ENCODE assay signal across 13 cellular contexts in the genomic region with DNA sequence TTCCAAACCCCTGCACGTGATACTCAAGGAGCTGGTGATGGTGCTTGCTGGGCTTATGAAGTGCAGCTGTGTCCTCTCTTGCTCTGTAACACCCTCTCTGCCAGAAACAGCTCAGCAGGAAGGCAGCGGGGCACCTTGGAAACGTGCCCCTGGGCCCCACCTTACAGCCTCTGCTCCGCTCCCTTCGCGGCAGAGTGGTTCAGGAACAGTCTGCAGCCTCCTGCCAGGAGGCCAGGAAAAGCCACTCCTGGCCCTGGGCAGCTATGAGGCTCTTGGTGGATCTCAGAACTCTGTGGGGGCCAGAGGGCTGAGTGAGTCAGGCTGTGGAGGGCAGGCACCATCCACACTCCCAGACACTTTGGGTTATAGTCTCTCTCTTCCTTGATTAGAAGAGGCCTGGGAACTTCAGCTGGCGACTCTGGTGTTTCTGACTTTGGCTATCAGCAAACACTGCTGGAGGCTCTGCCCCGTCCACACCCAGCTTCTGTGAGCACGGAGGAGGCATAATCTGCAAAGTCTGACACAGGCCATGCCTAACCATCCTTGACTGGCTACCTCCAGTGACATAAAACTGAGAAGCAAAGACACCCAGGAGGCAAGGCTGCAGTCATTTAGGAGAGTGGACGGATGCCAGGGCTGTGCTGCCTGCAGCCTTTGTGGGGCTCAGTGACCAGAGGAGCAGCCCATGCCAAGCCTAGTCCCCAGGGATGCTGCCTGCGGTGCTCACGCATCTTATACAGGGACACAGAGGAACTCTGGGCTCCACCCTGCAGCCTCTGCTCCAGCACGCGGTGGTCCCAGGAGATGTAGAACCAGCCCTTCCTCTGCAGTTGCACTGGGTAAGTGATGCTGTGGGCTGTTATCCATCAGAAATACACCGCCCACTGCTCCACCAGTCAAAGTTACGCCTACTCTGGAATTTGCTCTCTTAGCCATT.
DNase-seq lines count a peak whose midpoint lies in the region; ATAC-seq and TF ChIP-seq lines count a peak whose summit lies in the region.
"Had no signal": no experiment of that assay in that cellular context is flagged by ENCODE, and none has a peak within 500 bp of the region (broad histone marks: within the 10 kb centered on the region; RNA-seq: fewer than 3 reads in every experiment).

No MANE protein-coding gene starts in this region.

- WGBS in gastroesophageal sphincter (ENCODE audit: low coverage in 1 of 2), 2 donors, result 27 to 64% methylated on average over 3 of the region's 16 CpGs

- in situ Hi-C loops in gastrocnemius medialis (cut with MboI; ENCODE audit: low sequenced_read_pairs in 4 of 4), result no loop called here

- H3K4me3 ChIP-seq in MG63 (no peak overlapping the region), gastroesophageal sphincter (no peak overlapping the region), gastrocnemius medialis (no peak overlapping the region)
- H3K4me3 ChIP-seq: body of pancreas had no signal

- peak overlapping the region in 3 of 4 donors; percentile 17 to 57 (median 38) for H3K27ac ChIP-seq in gastroesophageal sphincter
- H3K27ac ChIP-seq in gastrocnemius medialis, result no peak overlapping the region
- no peak overlapping the region for H3K27ac ChIP-seq in substantia nigra (ENCODE audit: low read depth, low read length, poor library complexity, severe bottlenecking)
- H3K27ac ChIP-seq: 22Rv1, body of pancreas had no signal

- no peak for TF ChIP-seq CTCF in gastroesophageal sphincter (IDR thresholded peaks at IDR 0.05)
- TF ChIP-seq CTCF in gastrocnemius medialis (IDR thresholded peaks at IDR 0.05 in 4 of 5, conservative IDR thresholded peaks at IDR 0.05 in 1 of 5), result no peak

- ATAC-seq in gastroesophageal sphincter (peak; percentile 83), gastrocnemius medialis (peak; percentile 60 to 69), GM21526 (IDR thresholded peaks at IDR 0.05; ENCODE audit: low FRiP score, unreplicated experiment) (no peak)
- ATAC-seq: body of pancreas; stimulated activated naive B cell treated with anti-CD40 and anti-IgM and Interleukin-4, amounts not matched to agents 10 μg/mL and 1 μg/mL and 100 μg/mL, for 72 hours had no signal

- TF ChIP-seq POLR2A in gastroesophageal sphincter (IDR thresholded peaks at IDR 0.05) (no peak), gastrocnemius medialis (IDR thresholded peaks at IDR 0.05) (no peak)

- H3K9me3 ChIP-seq in MG63 (peaks cover 19% of the 10 kb centered on the region), gastroesophageal sphincter (no peaks in the 10 kb centered on the region), gastrocnemius medialis (no peaks in the 10 kb centered on the region)
- H3K9me3 ChIP-seq: body of pancreas had no signal

- DNase-seq in DMS79 treated with DMSO at 0.1 percent for 48 hours (lab: John Stamatoyannopoulos, UW) (peak; percentile 30), DMS79 (lab: John Stamatoyannopoulos, UW) (no peak), MG63 (peak; percentile 68), gastrocnemius medialis (peak in 1 of 2 donors; percentile 36), substantia nigra (lab: John Stamatoyannopoulos, UW) (no peak), middle frontal gyrus (ENCODE audit: extremely low spot score, low spot score) (no peak)
- DNase-seq: activated T-cell treated with anti-CD3 and anti-CD28 coated beads for 4 hours; NCI-H1105 treated with DMSO at 0.1 percent for 48 hours; stimulated activated naive B cell treated with anti-CD40 and anti-IgM and Interleukin-4, amounts not matched to agents 10 μg/mL and 1 μg/mL and 100 μg/mL, for 72 hours had no signal

- peaks cover 0 to 5% (median 0%) of the 10 kb centered on the region in 3 donors for H3K4me1 ChIP-seq in gastroesophageal sphincter
- peaks cover 0 to 2% of the 10 kb centered on the region in 2 donors for H3K4me1 ChIP-seq in gastrocnemius medialis
- H3K4me1 ChIP-seq: body of pancreas had no signal

- no peak for TF ChIP-seq EP300 in gastroesophageal sphincter (IDR thresholded peaks at IDR 0.05)

- intact Hi-C loops in gastrocnemius medialis (cut with DNase I; ENCODE audit: low total_unique reads), result no loop called here

- no peaks in the 10 kb centered on the region for H3K36me3 ChIP-seq in MG63
- H3K36me3 ChIP-seq in gastroesophageal sphincter, result no peaks in the 10 kb centered on the region
- H3K36me3 ChIP-seq in gastrocnemius medialis, result no peaks in the 10 kb centered on the region

- H3K27me3 ChIP-seq in MG63 (no peaks in the 10 kb centered on the region), gastroesophageal sphincter (no peaks in the 10 kb centered on the region), gastrocnemius medialis (peaks cover 0 to 11% (median 5%) of the 10 kb centered on the region in 3 donors)
- H3K27me3 ChIP-seq: body of pancreas had no signal

Comparison
In these comparisons a context has a peak if more than half of its experiments do, and no peak if none do; other contexts are left out.
1. DNase-seq: peak in DMS79 treated with DMSO at 0.1 percent for 48 hours (single experiment) and MG63 (single experiment); none in DMS79 (single experiment), substantia nigra (0 of 49) and middle frontal gyrus (single experiment).
2. H3K27ac ChIP-seq: peak in gastroesophageal sphincter (3 of 4); none in gastrocnemius medialis (0 of 4) and substantia nigra (single experiment).